ENCODE assay signal across 14 cellular contexts in genomic region chr7:28688651-28689050, GRCh38.
A peak's percentile ranks its signal among the peaks of the same experiment; 100 is the strongest.
DNase-seq lines count a peak whose midpoint lies in the region; ATAC-seq and TF ChIP-seq lines count a peak whose summit lies in the region.
"Had no signal": no experiment of that assay in that cellular context is flagged by ENCODE, and none has a peak within 500 bp of the region (broad histone marks: within the 10 kb centered on the region; RNA-seq: fewer than 3 reads in every experiment).

No MANE protein-coding gene starts in this region.

- peaks cover 12 to 20% of the 10 kb centered on the region in 2 experiments for H3K4me1 ChIP-seq in SK-N-SH (ENCODE audit: control insufficient read depth in 1 of 2, insufficient read depth in 2 of 2, low read depth in 1 of 2, low read length in 1 of 2)

- TF ChIP-seq CTCF in SK-N-SH (IDR thresholded peaks at IDR 0.05) = no peak
- no peak for TF ChIP-seq CTCF in neural crest cell (conservative IDR thresholded peaks at IDR 0.05)

- peak overlapping the region; percentile 93 for H3K4me2 ChIP-seq in SK-N-SH

- POLR2A ChIA-PET in SK-N-SH (lab: Yijun Ruan, JAX) = interaction anchor here (0.6 kb wide), 1 partner anchor 12 kb away, joined by 3 read pairs; no protein-coding TSS in a partner anchor

- H3K9me3 ChIP-seq in SK-N-SH (no peaks in the 10 kb centered on the region), T-helper 17 cell (ENCODE audit: control insufficient read depth, low read length, poor library complexity, severe bottlenecking) (no peaks in the 10 kb centered on the region)

- H3K9ac ChIP-seq in SK-N-SH = no peak overlapping the region

- H3K27ac ChIP-seq in SK-N-SH (ENCODE audit: low read depth in 2 of 2, low read length in 1 of 2) = peak overlapping the region in 1 of 2 experiments; percentile 100; a peak in 2 of 4 replicates
- H3K27ac ChIP-seq: WERI-Rb-1 had no signal

- H4K20me1 ChIP-seq in SK-N-SH (ENCODE audit: insufficient read depth) = no peaks in the 10 kb centered on the region

- no peak for TF ChIP-seq RAD21 in SK-N-SH (IDR thresholded peaks at IDR 0.05; ENCODE audit: low read length)

- H3K36me3 Mint-ChIP-seq in neural crest cell (ENCODE audit: low read depth) = no peaks in the 10 kb centered on the region
- no peaks in the 10 kb centered on the region for H3K36me3 Mint-ChIP-seq in effector memory CD8-positive, alpha-beta T cell (ENCODE audit: insufficient read depth)
- H3K36me3 Mint-ChIP-seq in T-helper 17 cell (ENCODE audit: low read depth) = no peaks in the 10 kb centered on the region

- peaks cover 21% of the 10 kb centered on the region for H3F3A ChIP-seq in SK-N-SH (replicated peaks; ENCODE audit: insufficient read depth)

- H3K27me3 Mint-ChIP-seq in neural crest cell (ENCODE audit: low read depth) = no peaks in the 10 kb centered on the region
- peaks cover under 1 to 7% of the 10 kb centered on the region in 2 donors for H3K27me3 Mint-ChIP-seq in effector memory CD8-positive, alpha-beta T cell
- H3K27me3 Mint-ChIP-seq in T-helper 17 cell = peaks cover 7% of the 10 kb centered on the region

- CTCF ChIA-PET in SK-N-SH (lab: Yijun Ruan, JAX) = interaction anchor here (1.2 to 1.5 kb wide), 2 partner anchors 10 to 12 kb away, joined by 3 to 5 read pairs; no protein-coding TSS in a partner anchor

- H3K4me3 ChIP-seq in SK-N-SH (ENCODE audit: low read depth in 2 of 2, low read length in 1 of 2) = no peak overlapping the region
- H3K4me3 ChIP-seq: lung had no signal

- H3K36me3 ChIP-seq in SK-N-SH (replicated peaks in 1 of 2; ENCODE audit: control insufficient read depth in 1 of 2, insufficient read depth in 2 of 2, low read length in 1 of 2) = no peaks in the 10 kb centered on the region
- H3K36me3 ChIP-seq: WERI-Rb-1 had no signal

- WGBS in SK-N-SH (ENCODE audit: low lambda C conversion rate) = 60% methylated on average over 5 of the region's 5 CpGs

- peak in 1 of 2 experiments; percentile 27; a peak in 1 of 4 replicates for TF ChIP-seq EP300 in SK-N-SH (IDR thresholded peaks at IDR 0.05; ENCODE audit: borderline replicate concordance in 1 of 2, low read depth in 1 of 2, low read length in 1 of 2)

- H3K4me3 Mint-ChIP-seq in neural crest cell = peak overlapping the region; percentile 13
- no peak overlapping the region for H3K4me3 Mint-ChIP-seq in effector memory CD8-positive, alpha-beta T cell
- no peak overlapping the region for H3K4me3 Mint-ChIP-seq in T-helper 17 cell
- H3K4me3 Mint-ChIP-seq: B cell had no signal

- H3K9me3 Mint-ChIP-seq in neural crest cell = no peaks in the 10 kb centered on the region
- no peaks in the 10 kb centered on the region for H3K9me3 Mint-ChIP-seq in effector memory CD8-positive, alpha-beta T cell

- H3K79me2 ChIP-seq in SK-N-SH (ENCODE audit: insufficient read depth) = peaks cover 35% of the 10 kb centered on the region

- no peaks in the 10 kb centered on the region for H3K27me3 ChIP-seq in SK-N-SH (ENCODE audit: insufficient read depth)

- H3K4me1 Mint-ChIP-seq in neural crest cell = peaks cover 2% of the 10 kb centered on the region
- H3K4me1 Mint-ChIP-seq in effector memory CD8-positive, alpha-beta T cell (ENCODE audit: low read depth in 2 of 2) = no peaks in the 10 kb centered on the region
- peaks cover 2% of the 10 kb centered on the region for H3K4me1 Mint-ChIP-seq in T-helper 17 cell
- H3K4me1 Mint-ChIP-seq: B cell had no signal

- DNase-seq in AG20443 (ENCODE audit: low spot score) (peak; percentile 53), SK-N-SH (no peak), fibroblast of gingiva (ENCODE audit: low read depth) (peak; percentile 35), neural crest cell (ENCODE audit: low read depth, low spot score) (no peak), cerebellar nuclear complex (lab: John Stamatoyannopoulos, UW) (no peak), T-helper 17 cell (no peak), NCI-H1930 (lab: John Stamatoyannopoulos, UW) (no peak)
- DNase-seq in effector memory CD8-positive, alpha-beta T cell = no peak
- DNase-seq: aorta, NCI-H446 treated with DMSO at 0.1 percent for 48 hours, SHP77, WERI-Rb-1 had no signal

- H2AFZ ChIP-seq in SK-N-SH (ENCODE audit: low read depth) = no peak overlapping the region

- H3K9me2 ChIP-seq in SK-N-SH = no peaks in the 10 kb centered on the region

- no peak overlapping the region for H3K27ac Mint-ChIP-seq in neural crest cell (ENCODE audit: unreplicated experiment)
- H3K27ac Mint-ChIP-seq in effector memory CD8-positive, alpha-beta T cell = no peak overlapping the region
- H3K27ac Mint-ChIP-seq in T-helper 17 cell = no peak overlapping the region
- H3K27ac Mint-ChIP-seq: B cell had no signal

- ATAC-seq in effector memory CD8-positive, alpha-beta T cell (replicated peaks) = no peak
- ATAC-seq in T-helper 17 cell = no peak

TF ChIP-seq in SK-N-SH, 30 proteins besides CTCF, POLR2A, EP300 and RAD21:
- no peak for TF ChIP-seq EZH2phosphoT487 (IDR thresholded peaks at IDR 0.05; ENCODE audit: borderline replicate concordance, low read depth)
- peak; percentile 75 for TF ChIP-seq MEF2A (IDR thresholded peaks at IDR 0.05; ENCODE audit: borderline replicate concordance, low read depth)
- no peak for TF ChIP-seq RXRA (IDR thresholded peaks at IDR 0.05; ENCODE audit: borderline replicate concordance, low read depth)
- peak; percentile 76; the same call in 1 of the 2 replicates for TF ChIP-seq FOSL2 (IDR thresholded peaks at IDR 0.05; ENCODE audit: borderline replicate concordance, low read depth)
- no peak for TF ChIP-seq NRF1 (IDR thresholded peaks at IDR 0.05; ENCODE audit: low read depth, low read length)
- no peak for TF ChIP-seq RCOR1 (IDR thresholded peaks at IDR 0.05; ENCODE audit: low read length)
- TF ChIP-seq PBX3 (IDR thresholded peaks at IDR 0.05) = peak; percentile 60
- TF ChIP-seq GATA2 (CRISPR knock-in tag; IDR thresholded peaks at IDR 0.05) = no peak
- no peak for TF ChIP-seq SMC3 (IDR thresholded peaks at IDR 0.05; ENCODE audit: low read depth, low read length)
- peak; percentile 29; the same call in 1 of the 2 replicates for TF ChIP-seq JUND (IDR thresholded peaks at IDR 0.05)
- TF ChIP-seq CHD2 (IDR thresholded peaks at IDR 0.05; ENCODE audit: low read length, partially characterized antibody) = no peak
- TF ChIP-seq NFIC (IDR thresholded peaks at IDR 0.05; ENCODE audit: borderline replicate concordance) = peak; percentile 79
- no peak for TF ChIP-seq FOXM1 (IDR thresholded peaks at IDR 0.05; ENCODE audit: low read depth)
- no peak for TF ChIP-seq GABPA (IDR thresholded peaks at IDR 0.05; ENCODE audit: low read depth)
- TF ChIP-seq POLR2AphosphoS5 (IDR thresholded peaks at IDR 0.05; ENCODE audit: low read depth, low read length) = no peak; the same call in 1 of the 2 replicates
- TF ChIP-seq IRF3 (IDR thresholded peaks at IDR 0.05; ENCODE audit: low read depth, low read length) = no peak
- no peak for TF ChIP-seq USF1 (IDR thresholded peaks at IDR 0.05; ENCODE audit: borderline replicate concordance, low read depth)
- peak; percentile 69 for TF ChIP-seq TCF12 (IDR thresholded peaks at IDR 0.05)
TF ChIP-seq in SK-N-SH: peak in this region for 6.

Comparison
In these comparisons a context has a peak if more than half of its experiments do, and no peak if none do; other contexts are left out.
1. DNase-seq: peak in AG20443 (single experiment) and fibroblast of gingiva (single experiment); none in SK-N-SH (single experiment), neural crest cell (single experiment), effector memory CD8-positive, alpha-beta T cell (0 of 3), cerebellar nuclear complex (0 of 2), T-helper 17 cell (0 of 3) and NCI-H1930 (0 of 2).